ENCODE assay signal across 11 cellular contexts in genomic region chr7:151125835-151126481, GRCh38. TPM values are rescaled to one million over a fixed set of nuclear protein-coding genes. Genes with fewer than 3 reads are reported as not detected.
DNase-seq lines count a peak whose midpoint lies in the region; ATAC-seq and TF ChIP-seq lines count a peak whose summit lies in the region.
"Had no signal": no experiment of that assay in that cellular context is flagged by ENCODE, and none has a peak within 500 bp of the region (broad histone marks: within the 10 kb centered on the region; RNA-seq: fewer than 3 reads in every experiment).

No MANE protein-coding gene starts in this region.

- POLR2A ChIA-PET in HEK293 (lab: Yijun Ruan, JAX), result no interaction called here

- DNase-seq in iPS-NIHi7 (ENCODE audit: extremely low spot score) (peak; percentile 84), BE2C (no peak)
- DNase-seq in activated T-helper 1 cell treated with anti-CD3 and anti-CD28 coated beads, Interleukin-12 subunit alpha, Interleukin-12 subunit beta, Interleukin-2, Interleukin-4 antibody, amounts not matched to agents 30 ng/mL and 10 ng/mL and 1 ng/mL, durations not matched to agents 14 hours and 24 hours and 36 hours (ENCODE audit: low spot score), result no peak
- DNase-seq in activated naive CD4-positive, alpha-beta T cell treated with anti-CD3 and anti-CD28 coated beads, Interleukin-2, amount 10 ng/mL, durations not matched to agents 7 days and 5 days, result no peak
- DNase-seq: immature natural killer cell, KG1 had no signal

- intact Hi-C loops in dendritic cell treated with granulocyte-macrophage colony-stimulating factor and Interleukin-4, amounts not matched to agents 40 ng/mL and 50 ng/mL, for 4 days (cut with micrococcal nuclease), result no loop called here
- intact Hi-C loops in activated T-helper 1 cell treated with anti-CD3 and anti-CD28 coated beads, Interleukin-12 subunit alpha, Interleukin-12 subunit beta, Interleukin-2, Interleukin-4 antibody, amounts not matched to agents 30 ng/mL and 10 ng/mL and 1 ng/mL, durations not matched to agents 14 hours and 24 hours and 36 hours (cut with micrococcal nuclease), result no loop called here

- no peaks in the 10 kb centered on the region for H3K9me3 ChIP-seq in HEK293 (ENCODE audit: control insufficient read depth, insufficient read depth, low read depth, low read length)
- H3K9me3 ChIP-seq in BE2C, result no peaks in the 10 kb centered on the region

- H3K27ac Mint-ChIP-seq in dendritic cell treated with granulocyte-macrophage colony-stimulating factor and Interleukin-4, amounts not matched to agents 40 ng/mL and 50 ng/mL, for 4 days, result no peak overlapping the region
- no peak overlapping the region for H3K27ac Mint-ChIP-seq in activated T-helper 1 cell treated with anti-CD3 and anti-CD28 coated beads, Interleukin-12 subunit alpha, Interleukin-12 subunit beta, Interleukin-2, Interleukin-4 antibody, amounts not matched to agents 30 ng/mL and 10 ng/mL and 1 ng/mL, durations not matched to agents 14 hours and 24 hours and 36 hours
- H3K27ac Mint-ChIP-seq in activated naive CD4-positive, alpha-beta T cell treated with anti-CD3 and anti-CD28 coated beads, Interleukin-2, amount 10 ng/mL, durations not matched to agents 7 days and 5 days, result no peak overlapping the region
- H3K27ac Mint-ChIP-seq: immature natural killer cell had no signal

- no peaks in the 10 kb centered on the region for H3K27me3 ChIP-seq in BE2C

- H3K4me3 Mint-ChIP-seq in dendritic cell treated with granulocyte-macrophage colony-stimulating factor and Interleukin-4, amounts not matched to agents 40 ng/mL and 50 ng/mL, for 4 days, result peak overlapping the region; percentile 44
- H3K4me3 Mint-ChIP-seq in activated T-helper 1 cell treated with anti-CD3 and anti-CD28 coated beads, Interleukin-12 subunit alpha, Interleukin-12 subunit beta, Interleukin-2, Interleukin-4 antibody, amounts not matched to agents 30 ng/mL and 10 ng/mL and 1 ng/mL, durations not matched to agents 14 hours and 24 hours and 36 hours, result no peak overlapping the region
- no peak overlapping the region for H3K4me3 Mint-ChIP-seq in activated naive CD4-positive, alpha-beta T cell treated with anti-CD3 and anti-CD28 coated beads, Interleukin-2, amount 10 ng/mL, durations not matched to agents 7 days and 5 days
- H3K4me3 Mint-ChIP-seq: immature natural killer cell had no signal

- H3K36me3 ChIP-seq in HEK293 (ENCODE audit: control insufficient read depth in 2 of 2, insufficient read depth in 1 of 2, low read length in 2 of 2), result peaks cover 0 to 91% of the 10 kb centered on the region in 2 experiments; a peak in 1 of 3 replicates
- H3K36me3 ChIP-seq in BE2C, result peaks cover 77% of the 10 kb centered on the region

- H3K4me1 ChIP-seq in HEK293 (ENCODE audit: control insufficient read depth, insufficient read depth, low read length) (no peaks in the 10 kb centered on the region), BE2C (no peaks in the 10 kb centered on the region)

- H3K36me3 Mint-ChIP-seq in dendritic cell treated with granulocyte-macrophage colony-stimulating factor and Interleukin-4, amounts not matched to agents 40 ng/mL and 50 ng/mL, for 4 days (ENCODE audit: low read depth), result peaks cover 100% of the 10 kb centered on the region
- H3K36me3 Mint-ChIP-seq in activated T-helper 1 cell treated with anti-CD3 and anti-CD28 coated beads, Interleukin-12 subunit alpha, Interleukin-12 subunit beta, Interleukin-2, Interleukin-4 antibody, amounts not matched to agents 30 ng/mL and 10 ng/mL and 1 ng/mL, durations not matched to agents 14 hours and 24 hours and 36 hours (ENCODE audit: low read depth), result no peaks in the 10 kb centered on the region
- H3K36me3 Mint-ChIP-seq in activated naive CD4-positive, alpha-beta T cell treated with anti-CD3 and anti-CD28 coated beads, Interleukin-2, amount 10 ng/mL, durations not matched to agents 7 days and 5 days, result no peaks in the 10 kb centered on the region

- CTCF ChIA-PET in HEK293 (lab: Yijun Ruan, JAX), result interaction anchor here (0.7 kb wide), 1 partner anchor 41 kb away, joined by 3 read pairs; no protein-coding TSS in a partner anchor
- CTCF ChIA-PET in activated naive CD4-positive, alpha-beta T cell treated with anti-CD3 and anti-CD28 coated beads, Interleukin-2, amount 10 ng/mL, durations not matched to agents 7 days and 5 days (lab: Charles Lee), result interaction anchor here (1.6 to 2.8 kb wide), 2 partner anchors 121 to 179 kb away, joined by 5 to 21 read pairs; no protein-coding TSS in a partner anchor

- TF ChIP-seq CTCF in HEK293 (tag by site-specific recombination; IDR thresholded peaks at IDR 0.05), result no peak
- no peak for TF ChIP-seq CTCF in BE2C (IDR thresholded peaks at IDR 0.05; ENCODE audit: low read depth, low read length)

- H3K4me3 ChIP-seq in HEK293 (ENCODE audit: low read depth, low read length) (no peak overlapping the region), skin epidermis (peak overlapping the region; percentile 8 to 27 (median 20)), BE2C (ENCODE audit: low read depth, low read length) (no peak overlapping the region)

- no peaks in the 10 kb centered on the region for H3K27me3 Mint-ChIP-seq in dendritic cell treated with granulocyte-macrophage colony-stimulating factor and Interleukin-4, amounts not matched to agents 40 ng/mL and 50 ng/mL, for 4 days
- no peaks in the 10 kb centered on the region for H3K27me3 Mint-ChIP-seq in activated T-helper 1 cell treated with anti-CD3 and anti-CD28 coated beads, Interleukin-12 subunit alpha, Interleukin-12 subunit beta, Interleukin-2, Interleukin-4 antibody, amounts not matched to agents 30 ng/mL and 10 ng/mL and 1 ng/mL, durations not matched to agents 14 hours and 24 hours and 36 hours (ENCODE audit: insufficient read depth)
- H3K27me3 Mint-ChIP-seq in activated naive CD4-positive, alpha-beta T cell treated with anti-CD3 and anti-CD28 coated beads, Interleukin-2, amount 10 ng/mL, durations not matched to agents 7 days and 5 days, result peaks cover 9% of the 10 kb centered on the region

- no peak for ATAC-seq in HG03097 (IDR thresholded peaks at IDR 0.05; ENCODE audit: low FRiP score, unreplicated experiment)

- H3K4me1 Mint-ChIP-seq in dendritic cell treated with granulocyte-macrophage colony-stimulating factor and Interleukin-4, amounts not matched to agents 40 ng/mL and 50 ng/mL, for 4 days (ENCODE audit: low read depth), result peaks cover 21% of the 10 kb centered on the region
- H3K4me1 Mint-ChIP-seq in activated T-helper 1 cell treated with anti-CD3 and anti-CD28 coated beads, Interleukin-12 subunit alpha, Interleukin-12 subunit beta, Interleukin-2, Interleukin-4 antibody, amounts not matched to agents 30 ng/mL and 10 ng/mL and 1 ng/mL, durations not matched to agents 14 hours and 24 hours and 36 hours (ENCODE audit: low read depth), result no peaks in the 10 kb centered on the region
- H3K4me1 Mint-ChIP-seq in activated naive CD4-positive, alpha-beta T cell treated with anti-CD3 and anti-CD28 coated beads, Interleukin-2, amount 10 ng/mL, durations not matched to agents 7 days and 5 days, result peaks cover 3% of the 10 kb centered on the region
- H3K4me1 Mint-ChIP-seq: immature natural killer cell had no signal

- no peaks in the 10 kb centered on the region for H3K9me3 Mint-ChIP-seq in dendritic cell treated with granulocyte-macrophage colony-stimulating factor and Interleukin-4, amounts not matched to agents 40 ng/mL and 50 ng/mL, for 4 days
- H3K9me3 Mint-ChIP-seq in activated T-helper 1 cell treated with anti-CD3 and anti-CD28 coated beads, Interleukin-12 subunit alpha, Interleukin-12 subunit beta, Interleukin-2, Interleukin-4 antibody, amounts not matched to agents 30 ng/mL and 10 ng/mL and 1 ng/mL, durations not matched to agents 14 hours and 24 hours and 36 hours, result no peaks in the 10 kb centered on the region
- H3K9me3 Mint-ChIP-seq in activated naive CD4-positive, alpha-beta T cell treated with anti-CD3 and anti-CD28 coated beads, Interleukin-2, amount 10 ng/mL, durations not matched to agents 7 days and 5 days, result no peaks in the 10 kb centered on the region
- H3K9me3 Mint-ChIP-seq: immature natural killer cell had no signal

- no peak overlapping the region for H3K27ac ChIP-seq in HEK293 (ENCODE audit: extremely low read depth, low read depth, low read length)
- peak overlapping the region in 12 of 21 experiments; percentile 1 to 87 (median 39) for H3K27ac ChIP-seq in skin epidermis

TF ChIP-seq in HEK293, 187 proteins besides CTCF, POLR2A, EP300 and RAD21 (continues in another document):
- no peak for TF ChIP-seq ZNF529 (tag by site-specific recombination; IDR thresholded peaks at IDR 0.05; ENCODE audit: insufficient replicate concordance)
- TF ChIP-seq ZNF354C (tag by site-specific recombination; IDR thresholded peaks at IDR 0.05; ENCODE audit: borderline replicate concordance, low read depth), result no peak
- peak; percentile 46; the same call in 1 of the 2 replicates for TF ChIP-seq ZFHX2 (tag by site-specific recombination; conservative IDR thresholded peaks at IDR 0.05)
- no peak for TF ChIP-seq ZNF621 (tag by site-specific recombination; IDR thresholded peaks at IDR 0.05)
- no peak for TF ChIP-seq ZNF530 (tag by site-specific recombination; IDR thresholded peaks at IDR 0.05; ENCODE audit: low read depth)
- peak; percentile 96 for TF ChIP-seq KLF1 (tag by site-specific recombination; IDR thresholded peaks at IDR 0.05)

RNA-seq across cellular contexts. Expression of gene AGAP3, which starts 39.7 kb away (rescaled TPM):
- 52.9 and 58.0 TPM in 2 replicates for total RNA-seq in activated T-helper 1 cell treated with anti-CD3 and anti-CD28 coated beads, Interleukin-12 subunit alpha, Interleukin-12 subunit beta, Interleukin-2, Interleukin-4 antibody, amounts not matched to agents 30 ng/mL and 10 ng/mL and 1 ng/mL, durations not matched to agents 14 hours and 24 hours and 36 hours
- polyA plus RNA-seq in BE2C (2012; ENCODE audit: insufficient read depth, insufficient read length, low read depth), result 220 TPM

RNA-seq across cellular contexts. Expression of gene GBX1, which starts 41.5 kb away (rescaled TPM):
- not detected in 2 replicates for total RNA-seq in activated T-helper 1 cell treated with anti-CD3 and anti-CD28 coated beads, Interleukin-12 subunit alpha, Interleukin-12 subunit beta, Interleukin-2, Interleukin-4 antibody, amounts not matched to agents 30 ng/mL and 10 ng/mL and 1 ng/mL, durations not matched to agents 14 hours and 24 hours and 36 hours
- not detected for polyA plus RNA-seq in BE2C (2012; ENCODE audit: insufficient read depth, insufficient read length, low read depth)
- total RNA-seq: subcutaneous adipose tissue had no signal
- polyA plus RNA-seq: immature natural killer cell had no signal

RNA-seq across cellular contexts. Expression of gene TMUB1, which starts 42.7 kb away (rescaled TPM):
- total RNA-seq in activated T-helper 1 cell treated with anti-CD3 and anti-CD28 coated beads, Interleukin-12 subunit alpha, Interleukin-12 subunit beta, Interleukin-2, Interleukin-4 antibody, amounts not matched to agents 30 ng/mL and 10 ng/mL and 1 ng/mL, durations not matched to agents 14 hours and 24 hours and 36 hours, result 55.3 and 63.4 TPM in 2 replicates
- 203 TPM for polyA plus RNA-seq in BE2C (2012; ENCODE audit: insufficient read depth, insufficient read length, low read depth)

RNA-seq across cellular contexts. Expression of gene FASTK, which starts 45.3 kb away (rescaled TPM):
- total RNA-seq in activated T-helper 1 cell treated with anti-CD3 and anti-CD28 coated beads, Interleukin-12 subunit alpha, Interleukin-12 subunit beta, Interleukin-2, Interleukin-4 antibody, amounts not matched to agents 30 ng/mL and 10 ng/mL and 1 ng/mL, durations not matched to agents 14 hours and 24 hours and 36 hours, result 92.6 and 96.3 TPM in 2 replicates
- 267 TPM for polyA plus RNA-seq in BE2C (2012; ENCODE audit: insufficient read depth, insufficient read length, low read depth)

Comparison
In these comparisons a context has a peak if more than half of its experiments do, and no peak if none do; other contexts are left out.
1. H3K4me3 ChIP-seq: peak in skin epidermis (7 of 7); none in HEK293 (single experiment) and BE2C (single experiment).